In the genomic region with DNA sequence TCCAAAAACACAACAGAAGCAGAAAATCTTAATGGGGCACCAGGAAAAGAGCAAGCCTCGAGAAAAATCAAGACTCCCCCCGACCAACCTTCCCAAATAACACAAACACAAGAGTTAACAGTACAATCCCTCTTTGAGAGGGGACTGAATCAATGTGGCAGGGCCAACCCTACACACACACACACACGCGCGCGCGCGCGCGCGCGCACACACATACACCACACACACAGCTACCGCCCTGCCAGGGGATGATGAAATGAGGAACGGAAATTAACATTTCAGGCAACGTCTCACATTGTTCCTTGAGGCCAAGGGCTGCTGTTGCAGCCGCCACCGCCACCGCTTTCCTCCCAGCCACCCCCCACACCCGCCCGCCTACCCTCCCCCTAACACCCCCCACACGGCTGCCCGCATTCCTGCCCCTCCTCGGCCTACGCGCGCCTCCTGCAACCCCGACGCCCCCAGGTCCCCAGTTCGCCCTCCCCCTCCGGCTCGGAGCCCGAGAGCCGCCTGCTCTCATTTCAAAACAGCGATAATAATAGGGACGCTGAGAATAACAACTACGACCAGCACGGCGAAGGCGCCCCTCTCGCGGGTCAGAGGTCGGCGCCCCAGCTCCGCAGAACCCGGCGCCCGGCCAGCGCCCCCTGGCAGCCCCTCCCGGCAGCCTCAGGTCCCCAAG, we compare ENCODE assay signal across 8 cellular contexts. TPM values are rescaled to one million over a fixed set of nuclear protein-coding genes. Genes with fewer than 3 reads are reported as not detected.
DNase-seq lines count a peak whose midpoint lies in the region; ATAC-seq and TF ChIP-seq lines count a peak whose summit lies in the region.

No MANE protein-coding gene starts in this region.

- peak overlapping the region; percentile 58 for H3K4me3 ChIP-seq in GM06990 (replicated peaks; ENCODE audit: low read depth, low read length)
- H3K4me3 ChIP-seq in RWPE2 (ENCODE audit: severe bottlenecking), result peak overlapping the region; percentile 71

- peak overlapping the region; percentile 90 for H3K27ac Mint-ChIP-seq in nephron progenitor cell

- H3K27ac ChIP-seq in RWPE2 (ENCODE audit: poor library complexity, severe bottlenecking), result peak overlapping the region; percentile 91

- no peaks in the 10 kb centered on the region for H3K36me3 ChIP-seq in GM06990 (ENCODE audit: control insufficient read depth, insufficient read depth, low read length)
- H3K36me3 ChIP-seq in RWPE2 (ENCODE audit: low read depth), result peaks cover 25% of the 10 kb centered on the region

- H3K27me3 ChIP-seq in GM06990 (replicated peaks; ENCODE audit: control insufficient read depth, insufficient read depth, low read length) (no peaks in the 10 kb centered on the region), RWPE2 (ENCODE audit: insufficient read depth, poor library complexity, severe bottlenecking) (no peaks in the 10 kb centered on the region)

- peak overlapping the region; percentile 96 for H3K4me3 Mint-ChIP-seq in nephron progenitor cell

- H3K27me3 Mint-ChIP-seq in nephron progenitor cell (ENCODE audit: low read depth, poor library complexity), result peaks cover 2% of the 10 kb centered on the region

- peaks cover 77% of the 10 kb centered on the region for H3K4me1 Mint-ChIP-seq in nephron progenitor cell

- H3K9me3 ChIP-seq in RWPE2 (ENCODE audit: severe bottlenecking), result no peaks in the 10 kb centered on the region

- H3K4me1 ChIP-seq in RWPE2 (ENCODE audit: insufficient read depth, poor library complexity, severe bottlenecking), result peaks cover 42% of the 10 kb centered on the region

- peak; percentile 40 for ATAC-seq in RWPE2 (ENCODE audit: low read depth)
- no peak for ATAC-seq in HG02852 (IDR thresholded peaks at IDR 0.05; ENCODE audit: unreplicated experiment)

- no peaks in the 10 kb centered on the region for H3K9me3 Mint-ChIP-seq in nephron progenitor cell

- TF ChIP-seq CTCF in GM06990 (IDR thresholded peaks at IDR 0.05; ENCODE audit: insufficient read depth, low read length, poor library complexity, severe bottlenecking) (peak; percentile 17), RWPE2 (IDR thresholded peaks at IDR 0.05; ENCODE audit: poor library complexity, severe bottlenecking) (no peak), nephron progenitor cell (IDR thresholded peaks at IDR 0.05) (no peak)

- peaks cover 10% of the 10 kb centered on the region for H3K36me3 Mint-ChIP-seq in nephron progenitor cell (ENCODE audit: low read depth)

- DNase-seq in GM06990 (ENCODE audit: extremely low read depth, insufficient read length) (peak; percentile 89), HT1080 (ENCODE audit: low read depth) (peak; percentile 90), RWPE2 (ENCODE audit: low spot score) (peak; percentile 79), fibroblast of the conjunctiva (ENCODE audit: low read depth) (peak; percentile 94), nephron progenitor cell (peak; percentile 74)
- DNase-seq in activated effector memory CD4-positive, alpha-beta T cell treated with Interleukin-2 at 50 U/mL for 16 hours, result peak; percentile 80
- DNase-seq in stimulated activated naive CD4-positive, alpha-beta T cell treated with Interleukin-2 at 50 U/mL for 16 hours (lab: John Stamatoyannopoulos, UW), result peak; percentile 87

RNA-seq across cellular contexts. Expression of a gene that starts 1.2 kb away (rescaled TPM):
- total RNA-seq in HT1080 (2014; rRNA removed; shearing (Covaris generic)), result 62.6 and 79.1 TPM in 2 replicates
- polyA plus RNA-seq in HT1080 (2015; cell fraction: cytosol; rRNA removed), result 114 and 124 TPM in 2 replicates
- 199 and 214 TPM in 2 replicates for polyA plus RNA-seq in HT1080 (2015; cell fraction: nucleus; rRNA removed)

RNA-seq across cellular contexts. Expression of a gene that starts 19.0 kb away (rescaled TPM):
- 98.5 and 101 TPM in 2 replicates for total RNA-seq in HT1080 (2014; rRNA removed; shearing (Covaris generic))
- polyA plus RNA-seq in HT1080 (2015; cell fraction: cytosol; rRNA removed), result 48.6 and 93.7 TPM in 2 replicates
- 341 and 373 TPM in 2 replicates for polyA plus RNA-seq in HT1080 (2015; cell fraction: nucleus; rRNA removed)
